Comparison of ENCODE assay signal across 21 cellular contexts in genomic region chr12:121507245-121507644, GRCh38.
"Had no signal": no experiment of that assay in that cellular context is flagged by ENCODE, and none has a peak within 500 bp of the region (broad histone marks: within the 10 kb centered on the region; RNA-seq: fewer than 3 reads in every experiment).

No MANE protein-coding gene starts in this region.

- H3K27me3 Mint-ChIP-seq: naive thymus-derived CD8-positive, alpha-beta T cell; stimulated activated memory B cell treated with anti-CD40 and anti-IgM and Interleukin-4, amounts not matched to agents 10 μg/mL and 1 μg/mL and 100 μg/mL, for 72 hours; stimulated activated naive CD8-positive, alpha-beta T cell treated with anti-CD3 and anti-CD28 coated beads, Interleukin-15, Interleukin-2, amounts not matched to agents 100 ng/mL and 50 ng/mL, for 24 hours had no signal

- H3K4me3 ChIP-seq: lung, spleen, tibial artery, upper lobe of left lung, vagina had no signal

- H3K27me3 ChIP-seq: foreskin keratinocyte, neutrophil, spleen, tibial artery, upper lobe of left lung, vagina had no signal

- H3K36me3 ChIP-seq: neutrophil, vagina had no signal

- ATAC-seq: foreskin keratinocyte; left cardiac atrium; left ventricle myocardium superior; naive thymus-derived CD8-positive, alpha-beta T cell; sciatic nerve; stimulated activated memory B cell treated with anti-CD40 and anti-IgM and Interleukin-4, amounts not matched to agents 10 μg/mL and 1 μg/mL and 100 μg/mL, for 72 hours had no signal

- H3K4me1 Mint-ChIP-seq: endodermal cell had no signal

- H3K4me3 Mint-ChIP-seq: endodermal cell; naive thymus-derived CD8-positive, alpha-beta T cell; stimulated activated memory B cell treated with anti-CD40 and anti-IgM and Interleukin-4, amounts not matched to agents 10 μg/mL and 1 μg/mL and 100 μg/mL, for 72 hours; stimulated activated naive CD8-positive, alpha-beta T cell treated with anti-CD3 and anti-CD28 coated beads, Interleukin-15, Interleukin-2, amounts not matched to agents 100 ng/mL and 50 ng/mL, for 24 hours had no signal

- H3K27ac Mint-ChIP-seq: endodermal cell; stimulated activated memory B cell treated with anti-CD40 and anti-IgM and Interleukin-4, amounts not matched to agents 10 μg/mL and 1 μg/mL and 100 μg/mL, for 72 hours; stimulated activated naive CD8-positive, alpha-beta T cell treated with anti-CD3 and anti-CD28 coated beads, Interleukin-15, Interleukin-2, amounts not matched to agents 100 ng/mL and 50 ng/mL, for 24 hours had no signal

- H3K4me1 ChIP-seq: foreskin keratinocyte, upper lobe of left lung, vagina had no signal

- DNase-seq: effector CD4-positive, alpha-beta T cell; endodermal cell; erythroblast; foreskin keratinocyte; kidney; left cardiac atrium; left ventricle myocardium superior; mesendoderm; naive thymus-derived CD8-positive, alpha-beta T cell; spleen; stimulated activated CD4-positive, alpha-beta T cell treated with anti-CD3 and anti-CD28 coated beads, Interleukin-15, amount 100 ng/mL, for 24 hours; stimulated activated CD4-positive, alpha-beta T cell treated with anti-CD3 and anti-CD28 coated beads, Interleukin-1b, Interleukin-23, amount 100 ng/mL, for 48 hours; stimulated activated CD4-positive, alpha-beta T cell treated with anti-CD3 and anti-CD28 coated beads, Interleukin-4, amount 100 ng/mL, for 24 hours; tibial artery; upper lobe of left lung had no signal

- H3K9me3 ChIP-seq: neutrophil, spleen, tibial artery, upper lobe of left lung, vagina had no signal

- H3K27ac ChIP-seq: foreskin keratinocyte, neutrophil, spleen, tibial artery, upper lobe of left lung, vagina had no signal

- H3K9me3 Mint-ChIP-seq: endodermal cell; naive thymus-derived CD8-positive, alpha-beta T cell; stimulated activated memory B cell treated with anti-CD40 and anti-IgM and Interleukin-4, amounts not matched to agents 10 μg/mL and 1 μg/mL and 100 μg/mL, for 72 hours; stimulated activated naive CD8-positive, alpha-beta T cell treated with anti-CD3 and anti-CD28 coated beads, Interleukin-15, Interleukin-2, amounts not matched to agents 100 ng/mL and 50 ng/mL, for 24 hours had no signal
